ENCODE assay signal across 24 cellular contexts in the genomic region with DNA sequence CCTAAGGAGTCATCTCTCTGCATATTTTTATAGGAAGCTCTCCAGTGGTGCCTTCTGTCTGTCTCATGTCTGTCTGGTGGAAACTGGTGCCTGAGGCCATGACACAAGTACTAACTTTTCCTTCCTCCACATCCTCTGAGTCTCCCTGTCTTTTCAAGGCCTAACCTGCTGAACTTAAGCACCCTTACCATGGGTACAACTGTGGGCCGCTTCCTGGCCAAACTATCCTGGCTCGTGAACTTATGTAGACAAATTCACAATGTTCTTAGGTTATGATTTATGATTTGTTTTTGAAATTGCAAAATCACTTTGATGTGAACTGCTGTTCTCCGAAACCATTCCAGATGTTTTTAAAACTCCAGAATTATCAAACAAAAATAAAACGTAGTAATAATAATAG.
"Had no signal": no experiment of that assay in that cellular context is flagged by ENCODE, and none has a peak within 500 bp of the region (broad histone marks: within the 10 kb centered on the region; RNA-seq: fewer than 3 reads in every experiment).

No MANE protein-coding gene starts in this region.

- H3K36me3 ChIP-seq: left lung, neural progenitor cell, neutrophil, right lobe of liver, tibial nerve, uterus had no signal

- H3K4me1 Mint-ChIP-seq: immature natural killer cell; naive thymus-derived CD4-positive, alpha-beta T cell; stimulated activated effector memory CD8-positive, alpha-beta T cell treated with anti-CD3 and anti-CD28 coated beads, Interleukin-12 subunit alpha, Interleukin-12 subunit beta, amount 100 ng/mL, for 72 hours had no signal

- H3K4me3 ChIP-seq: left lung, lung, mucosa of descending colon, neural progenitor cell, psoas muscle, right lobe of liver, skin epidermis, tibial nerve, uterus had no signal

- DNase-seq: hypothalamus; immature natural killer cell; kidney; left colon; left lung; midbrain; mucosa of descending colon; naive thymus-derived CD4-positive, alpha-beta T cell; occipital lobe; right lobe of liver; stimulated activated CD4-positive, alpha-beta T cell treated with anti-CD3 and anti-CD28 coated beads, Interleukin-4, amount 100 ng/mL, for 24 hours; stimulated activated naive CD4-positive, alpha-beta T cell; uterus had no signal

- H3K27ac Mint-ChIP-seq: immature natural killer cell; naive thymus-derived CD4-positive, alpha-beta T cell; natural killer cell treated with Interleukin-12 subunit alpha and Interleukin-12 subunit beta and Interleukin-15 and Interleukin-18, amount 100 ng/mL, for 72 hours; neural progenitor cell; stimulated activated effector memory CD8-positive, alpha-beta T cell treated with anti-CD3 and anti-CD28 coated beads, Interleukin-12 subunit alpha, Interleukin-12 subunit beta, amount 100 ng/mL, for 72 hours; stimulated activated naive CD8-positive, alpha-beta T cell treated with anti-CD3 and anti-CD28 coated beads, Interleukin-15, Interleukin-2, amounts not matched to agents 100 ng/mL and 50 ng/mL, for 24 hours; type B pancreatic cell had no signal

- H3K4me2 ChIP-seq: neural progenitor cell had no signal

- H3K27ac ChIP-seq: left lung, neural progenitor cell, neutrophil, parathyroid adenoma, psoas muscle, right lobe of liver, tibial nerve, uterus had no signal

- H3K4me1 ChIP-seq: left lung, parathyroid adenoma, psoas muscle, right lobe of liver, uterus had no signal

- H3K27me3 Mint-ChIP-seq: naive thymus-derived CD4-positive, alpha-beta T cell; natural killer cell treated with Interleukin-12 subunit alpha and Interleukin-12 subunit beta and Interleukin-15 and Interleukin-18, amount 100 ng/mL, for 72 hours; stimulated activated naive CD8-positive, alpha-beta T cell treated with anti-CD3 and anti-CD28 coated beads, Interleukin-15, Interleukin-2, amounts not matched to agents 100 ng/mL and 50 ng/mL, for 24 hours had no signal

- H3K36me3 Mint-ChIP-seq: immature natural killer cell; natural killer cell treated with Interleukin-12 subunit alpha and Interleukin-12 subunit beta and Interleukin-15 and Interleukin-18, amount 100 ng/mL, for 72 hours; neural progenitor cell; stimulated activated effector memory CD8-positive, alpha-beta T cell treated with anti-CD3 and anti-CD28 coated beads, Interleukin-12 subunit alpha, Interleukin-12 subunit beta, amount 100 ng/mL, for 72 hours; type B pancreatic cell had no signal

- H3K27me3 ChIP-seq: left lung, neural progenitor cell, neutrophil, right lobe of liver, tibial nerve, uterus had no signal

- ATAC-seq: left colon; left lung; mucosa of descending colon; naive thymus-derived CD4-positive, alpha-beta T cell; natural killer cell treated with Interleukin-12 subunit alpha and Interleukin-12 subunit beta and Interleukin-15 and Interleukin-18, amount 100 ng/mL, for 72 hours; right lobe of liver; stimulated activated effector memory CD8-positive, alpha-beta T cell treated with anti-CD3 and anti-CD28 coated beads, Interleukin-12 subunit alpha, Interleukin-12 subunit beta, amount 100 ng/mL, for 72 hours had no signal

- H3K4me3 Mint-ChIP-seq: immature natural killer cell; naive thymus-derived CD4-positive, alpha-beta T cell; natural killer cell treated with Interleukin-12 subunit alpha and Interleukin-12 subunit beta and Interleukin-15 and Interleukin-18, amount 100 ng/mL, for 72 hours; neural progenitor cell; stimulated activated effector memory CD8-positive, alpha-beta T cell treated with anti-CD3 and anti-CD28 coated beads, Interleukin-12 subunit alpha, Interleukin-12 subunit beta, amount 100 ng/mL, for 72 hours; stimulated activated naive CD8-positive, alpha-beta T cell treated with anti-CD3 and anti-CD28 coated beads, Interleukin-15, Interleukin-2, amounts not matched to agents 100 ng/mL and 50 ng/mL, for 24 hours; type B pancreatic cell had no signal

- H3K79me2 ChIP-seq: parathyroid adenoma had no signal

- H2AFZ ChIP-seq: neural progenitor cell, parathyroid adenoma had no signal

- H3K9me3 Mint-ChIP-seq: neural progenitor cell; stimulated activated naive CD8-positive, alpha-beta T cell treated with anti-CD3 and anti-CD28 coated beads, Interleukin-15, Interleukin-2, amounts not matched to agents 100 ng/mL and 50 ng/mL, for 24 hours; type B pancreatic cell had no signal

- H3K9me3 ChIP-seq: left lung, mucosa of descending colon, neutrophil, psoas muscle, right lobe of liver, tibial nerve, uterus had no signal

- H3K9ac ChIP-seq: neural progenitor cell, parathyroid adenoma had no signal
